In genomic region chr3:23945903-23946751, GRCh38 we compare ENCODE assay signal across 8 cellular contexts. TPM values are rescaled to one million over a fixed set of nuclear protein-coding genes. Genes with fewer than 3 reads are reported as not detected.
A peak's percentile ranks its signal among the peaks of the same experiment; 100 is the strongest.
DNase-seq lines count a peak whose midpoint lies in the region; ATAC-seq and TF ChIP-seq lines count a peak whose summit lies in the region.

No MANE protein-coding gene starts in this region.

- H3K4me1 ChIP-seq in spleen, result peaks cover 18 to 62% (median 53%) of the 10 kb centered on the region in 6 donors

- H3K27ac Mint-ChIP-seq in WTC11, result peak overlapping the region; percentile 99

- no peaks in the 10 kb centered on the region for H3K27me3 ChIP-seq in spleen (replicated peaks in 1 of 7)

- ATAC-seq in GM19023 (IDR thresholded peaks at IDR 0.05; ENCODE audit: unreplicated experiment), result peak; percentile 77
- ATAC-seq in HG03175 (IDR thresholded peaks at IDR 0.05; ENCODE audit: unreplicated experiment), result peak; percentile 77
- ATAC-seq in WTC11, result peak; percentile 68

- TF ChIP-seq CTCF in AG09319 (IDR thresholded peaks at IDR 0.05; ENCODE audit: low read depth, low read length), result no peak
- TF ChIP-seq CTCF in WTC11 (IDR thresholded peaks at IDR 0.05), result no peak
- no peak for TF ChIP-seq CTCF in cardiac fibroblast (IDR thresholded peaks at IDR 0.05; ENCODE audit: low read depth, low read length)
- TF ChIP-seq CTCF in spleen (IDR thresholded peaks at IDR 0.05 in 8 of 11, conservative IDR thresholded peaks at IDR 0.05 in 3 of 11), result peak in 4 of 11 experiments; percentile 10 to 41 (median 24)

- no peaks in the 10 kb centered on the region for H3K9me3 Mint-ChIP-seq in WTC11

- H3K4me1 Mint-ChIP-seq in WTC11, result peaks cover 40% of the 10 kb centered on the region

- POLR2A ChIA-PET in WTC11 (lab: Charles Lee), result interaction anchor here (0.5 to 6.3 kb wide), 3 partner anchors 29 to 45 kb away, joined by 3 to 31 read pairs (median 4); partner anchors contain the start of genes NKIRAS1 and RPL15

- no peak for TF ChIP-seq POLR2A in spleen (IDR thresholded peaks at IDR 0.05)

- peaks cover 16% of the 10 kb centered on the region for H3K27me3 Mint-ChIP-seq in WTC11 (ENCODE audit: low read depth)

- DNase-seq in AG09319 (ENCODE audit: extremely low read depth, low read depth), result peak; percentile 93
- DNase-seq in NCI-H2227 (lab: John Stamatoyannopoulos, UW; ENCODE audit: unreplicated experiment), result peak; percentile 97
- DNase-seq in WTC11 (ENCODE audit: low spot score), result peak; percentile 97
- peak; percentile 97 to 98 for DNase-seq in cardiac fibroblast (ENCODE audit: low read depth in 2 of 2)
- DNase-seq in inferior parietal cortex (ENCODE audit: extremely low spot score), result peak; percentile 94
- DNase-seq in spleen, result peak; percentile 99

- intact Hi-C loops in spleen (cut with DNase I; ENCODE audit: low total_unique reads), result loop anchor here (2.0 kb wide), 1 partner anchor 27 kb away; no protein-coding TSS in a partner anchor

- H3K4me3 Mint-ChIP-seq in WTC11, result peak overlapping the region; percentile 87

- H3K36me3 ChIP-seq in spleen, result no peaks in the 10 kb centered on the region

- CTCF ChIA-PET in WTC11 (lab: Charles Lee), result interaction anchor here (0.7 to 0.9 kb wide), 2 partner anchors 30 to 57 kb away, joined by 3 read pairs; partner anchors contain the start of genes NKIRAS1 and RPL15

- H3K27ac ChIP-seq in spleen, result peak overlapping the region; percentile 84 to 99 (median 96)

- 1% methylated on average over 40 to 89 of the region's 89 CpGs for WGBS in spleen, 5 donors

- no peaks in the 10 kb centered on the region for H3K9me3 ChIP-seq in spleen

- peak overlapping the region; percentile 68 to 80 for H3K4me3 ChIP-seq in cardiac fibroblast (replicated peaks in 1 of 2; ENCODE audit: low read depth in 2 of 2, low read length in 2 of 2)
- H3K4me3 ChIP-seq in spleen, result peak overlapping the region; percentile 68 to 93 (median 82)

- 0 out of 2 replicates have a peak, but pooled peaks cover 5% of the 10 kb centered on the region for H3K36me3 Mint-ChIP-seq in WTC11

TF ChIP-seq in WTC11, 78 proteins besides CTCF, POLR2A, EP300 and RAD21 (continues in another document):
- TF ChIP-seq, protein P1, sequence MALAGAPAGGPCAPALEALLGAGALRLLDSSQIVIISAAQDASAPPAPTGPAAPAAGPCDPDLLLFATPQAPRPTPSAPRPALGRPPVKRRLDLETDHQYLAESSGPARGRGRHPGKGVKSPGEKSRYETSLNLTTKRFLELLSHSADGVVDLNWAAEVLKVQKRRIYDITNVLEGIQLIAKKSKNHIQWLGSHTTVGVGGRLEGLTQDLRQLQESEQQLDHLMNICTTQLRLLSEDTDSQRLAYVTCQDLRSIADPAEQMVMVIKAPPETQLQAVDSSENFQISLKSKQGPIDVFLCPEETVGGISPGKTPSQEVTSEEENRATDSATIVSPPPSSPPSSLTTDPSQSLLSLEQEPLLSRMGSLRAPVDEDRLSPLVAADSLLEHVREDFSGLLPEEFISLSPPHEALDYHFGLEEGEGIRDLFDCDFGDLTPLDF (CRISPR knock-in tag; IDR thresholded peaks at IDR 0.05), result no peak
- TF ChIP-seq, protein P2, sequence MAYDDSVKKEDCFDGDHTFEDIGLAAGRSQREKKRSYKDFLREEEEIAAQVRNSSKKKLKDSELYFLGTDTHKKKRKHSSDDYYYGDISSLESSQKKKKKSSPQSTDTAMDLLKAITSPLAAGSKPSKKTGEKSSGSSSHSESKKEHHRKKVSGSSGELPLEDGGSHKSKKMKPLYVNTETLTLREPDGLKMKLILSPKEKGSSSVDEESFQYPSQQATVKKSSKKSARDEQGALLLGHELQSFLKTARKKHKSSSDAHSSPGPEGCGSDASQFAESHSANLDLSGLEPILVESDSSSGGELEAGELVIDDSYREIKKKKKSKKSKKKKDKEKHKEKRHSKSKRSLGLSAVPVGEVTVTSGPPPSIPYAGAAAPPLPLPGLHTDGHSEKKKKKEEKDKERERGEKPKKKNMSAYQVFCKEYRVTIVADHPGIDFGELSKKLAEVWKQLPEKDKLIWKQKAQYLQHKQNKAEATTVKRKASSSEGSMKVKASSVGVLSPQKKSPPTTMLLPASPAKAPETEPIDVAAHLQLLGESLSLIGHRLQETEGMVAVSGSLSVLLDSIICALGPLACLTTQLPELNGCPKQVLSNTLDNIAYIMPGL (CRISPR knock-in tag; IDR thresholded peaks at IDR 0.05), result peak; percentile 79
- TF ChIP-seq NR1H2 (CRISPR knock-in tag; IDR thresholded peaks at IDR 0.05) (no peak), ZNF532 (CRISPR knock-in tag; IDR thresholded peaks at IDR 0.05; ENCODE audit: borderline replicate concordance) (peak; percentile 80), ELF4 (CRISPR knock-in tag; IDR thresholded peaks at IDR 0.05; ENCODE audit: low read depth) (no peak), ATF3 (CRISPR knock-in tag; conservative IDR thresholded peaks at IDR 0.05) (no peak), MYBL2 (CRISPR knock-in tag; IDR thresholded peaks at IDR 0.05) (no peak), NFYB (CRISPR knock-in tag; conservative IDR thresholded peaks at IDR 0.05; ENCODE audit: low read depth) (no peak; the same call in 1 of the 2 replicates), EMX1 (CRISPR knock-in tag; IDR thresholded peaks at IDR 0.05) (no peak), ZNF263 (CRISPR knock-in tag; IDR thresholded peaks at IDR 0.05; ENCODE audit: low read depth) (no peak), ZNF121 (CRISPR knock-in tag; IDR thresholded peaks at IDR 0.05) (no peak), CBFB (CRISPR knock-in tag; IDR thresholded peaks at IDR 0.05; ENCODE audit: low read depth) (peak; percentile 48; the same call in 1 of the 2 replicates), ZNF317 (CRISPR knock-in tag; IDR thresholded peaks at IDR 0.05; ENCODE audit: borderline replicate concordance, low read depth) (no peak), CREB1 (CRISPR knock-in tag; IDR thresholded peaks at IDR 0.05) (no peak)
- TF ChIP-seq, protein P3, sequence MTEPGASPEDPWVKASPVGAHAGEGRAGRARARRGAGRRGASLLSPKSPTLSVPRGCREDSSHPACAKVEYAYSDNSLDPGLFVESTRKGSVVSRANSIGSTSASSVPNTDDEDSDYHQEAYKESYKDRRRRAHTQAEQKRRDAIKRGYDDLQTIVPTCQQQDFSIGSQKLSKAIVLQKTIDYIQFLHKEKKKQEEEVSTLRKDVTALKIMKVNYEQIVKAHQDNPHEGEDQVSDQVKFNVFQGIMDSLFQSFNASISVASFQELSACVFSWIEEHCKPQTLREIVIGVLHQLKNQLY (CRISPR knock-in tag; IDR thresholded peaks at IDR 0.05), result no peak
- TF ChIP-seq, protein P4, sequence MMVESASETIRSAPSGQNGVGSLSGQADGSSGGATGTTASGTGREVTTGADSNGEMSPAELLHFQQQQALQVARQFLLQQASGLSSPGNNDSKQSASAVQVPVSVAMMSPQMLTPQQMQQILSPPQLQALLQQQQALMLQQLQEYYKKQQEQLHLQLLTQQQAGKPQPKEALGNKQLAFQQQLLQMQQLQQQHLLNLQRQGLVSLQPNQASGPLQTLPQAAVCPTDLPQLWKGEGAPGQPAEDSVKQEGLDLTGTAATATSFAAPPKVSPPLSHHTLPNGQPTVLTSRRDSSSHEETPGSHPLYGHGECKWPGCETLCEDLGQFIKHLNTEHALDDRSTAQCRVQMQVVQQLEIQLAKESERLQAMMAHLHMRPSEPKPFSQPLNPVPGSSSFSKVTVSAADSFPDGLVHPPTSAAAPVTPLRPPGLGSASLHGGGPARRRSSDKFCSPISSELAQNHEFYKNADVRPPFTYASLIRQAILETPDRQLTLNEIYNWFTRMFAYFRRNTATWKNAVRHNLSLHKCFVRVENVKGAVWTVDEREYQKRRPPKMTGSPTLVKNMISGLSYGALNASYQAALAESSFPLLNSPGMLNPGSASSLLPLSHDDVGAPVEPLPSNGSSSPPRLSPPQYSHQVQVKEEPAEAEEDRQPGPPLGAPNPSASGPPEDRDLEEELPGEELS (CRISPR knock-in tag; IDR thresholded peaks at IDR 0.05), result peak; percentile 12; the same call in 1 of the 2 replicates

RNA-seq across cellular contexts. Expression of gene NR1D2, which starts 1.0 kb away (rescaled TPM):
- total RNA-seq in WTC11 (2021) (17.0 to 18.8 TPM (median 18.4 TPM) in 3 replicates), spleen (10 to 100 TPM; 20.4 to 44.4 (median 39.5) TPM)
- 10 to 100 TPM in 1 of 3 donors, 1 to 10 TPM in 2; 6.1 to 10.7 (median 7.3) TPM for polyA plus RNA-seq in spleen

RNA-seq across cellular contexts. Expression of gene RPL15, which starts 29.2 kb away (rescaled TPM):
- total RNA-seq in WTC11 (2021) (2,428 to 2,870 TPM (median 2,865 TPM) in 3 replicates), spleen (1,000 to 10,000 TPM; 1,270 to 1,952 (median 1,638) TPM)
- polyA plus RNA-seq in spleen, result 1,000 to 10,000 TPM; 4,457 to 6,830 (median 5,860) TPM

RNA-seq across cellular contexts. Expression of gene NKIRAS1, which starts 29.3 kb away (rescaled TPM):
- total RNA-seq in WTC11 (2021), result 6.6 to 7.3 TPM (median 6.8 TPM) in 3 replicates
- total RNA-seq in spleen, result 10 to 100 TPM in 2 of 7 donors, 1 to 10 TPM in 5; 6.3 to 14.2 (median 9.2) TPM
- polyA plus RNA-seq in spleen, result 1 to 10 TPM; 3.5 to 8.1 (median 4.9) TPM

Comparison
In these comparisons a context has a peak if more than half of its experiments do, and no peak if none do; other contexts are left out.
1. Peak in every context shown above with its lines: DNase-seq, ATAC-seq, H3K4me3 ChIP-seq and H3K27ac ChIP-seq.